21 cellular contexts compared by ENCODE assay signal in genomic region chr3:50168791-50169190, GRCh38. TPM values are rescaled to one million over a fixed set of nuclear protein-coding genes. Genes with fewer than 3 reads are reported as not detected.
DNase-seq lines count a peak whose midpoint lies in the region; ATAC-seq, FAIRE-seq and TF ChIP-seq lines count a peak whose summit lies in the region.
"Had no signal": no experiment of that assay in that cellular context is flagged by ENCODE, and none has a peak within 500 bp of the region (broad histone marks: within the 10 kb centered on the region; RNA-seq: fewer than 3 reads in every experiment).

No MANE protein-coding gene starts in this region.

- intact Hi-C loops in HepG2 (cut with micrococcal nuclease; ENCODE audit: unreplicated experiment) (no loop called here), right lobe of liver (cut with DNase I) (no loop called here), esophagus squamous epithelium (cut with DNase I) (no loop called here), psoas muscle (cut with DNase I) (no loop called here)

- H3K9me2 ChIP-seq in GM23248 (ENCODE audit: insufficient read depth) (no peaks in the 10 kb centered on the region), GM23338 (ENCODE audit: insufficient read depth) (no peaks in the 10 kb centered on the region)

- peaks cover 4% of the 10 kb centered on the region for H3K27me3 Mint-ChIP-seq in GM23338 (ENCODE audit: insufficient read depth, low read depth, poor library complexity)
- H3K27me3 Mint-ChIP-seq: CD4-positive, alpha-beta T cell had no signal

- CTCF ChIA-PET in HepG2 (lab: Yijun Ruan, JAX; ENCODE audit: low intra/inter-chr PET ratio, low total read pairs): no interaction called here

- TF ChIP-seq EP300 in HepG2 (IDR thresholded peaks at IDR 0.05; ENCODE audit: low read depth in 2 of 2, low read length in 2 of 2): no peak
- TF ChIP-seq EP300 in HepG2 (CRISPR knock-in tag; IDR thresholded peaks at IDR 0.05; ENCODE audit: borderline replicate concordance): no peak

- H3K9me3 ChIP-seq in HepG2 (ENCODE audit: low read length): no peaks in the 10 kb centered on the region
- no peaks in the 10 kb centered on the region for H3K9me3 ChIP-seq in right lobe of liver
- H3K9me3 ChIP-seq in esophagus squamous epithelium: no peaks in the 10 kb centered on the region
- H3K9me3 ChIP-seq in psoas muscle: no peaks in the 10 kb centered on the region
- H3K9me3 ChIP-seq in GM23248 (ENCODE audit: low read depth): no peaks in the 10 kb centered on the region
- H3K9me3 ChIP-seq: ovary, Peyer's patch had no signal

- no peak overlapping the region for H3K4me2 ChIP-seq in HepG2 (ENCODE audit: low read depth, low read length)
- no peak overlapping the region for H3K4me2 ChIP-seq in GM23248 (ENCODE audit: unreplicated experiment)
- no peak overlapping the region for H3K4me2 ChIP-seq in GM23338

- no peaks in the 10 kb centered on the region for H3K9me3 Mint-ChIP-seq in GM23338
- H3K9me3 Mint-ChIP-seq: activated naive CD4-positive, alpha-beta T cell treated with anti-CD3 and anti-CD28 coated beads, Interleukin-2, amount 10 ng/mL, durations not matched to agents 7 days and 5 days; CD4-positive, alpha-beta T cell had no signal

- no peak for FAIRE-seq in HepG2 (lab: Jason Lieb, UNC)
- FAIRE-seq: frontal cortex had no signal

- H3K4me1 ChIP-seq in HepG2 (ENCODE audit: insufficient read depth, low read length) (peaks cover 97% of the 10 kb centered on the region), right lobe of liver (peaks cover 0 to 35% (median 9%) of the 10 kb centered on the region in 4 donors), esophagus squamous epithelium (peaks cover 68 to 100% (median 87%) of the 10 kb centered on the region in 3 donors), psoas muscle (peaks cover 92% of the 10 kb centered on the region), GM23248 (ENCODE audit: insufficient read depth) (peaks cover 27% of the 10 kb centered on the region), GM23338 (ENCODE audit: insufficient read depth) (peaks cover 32% of the 10 kb centered on the region)

- no peak for TF ChIP-seq POLR2A in HepG2 (IDR thresholded peaks at IDR 0.05; ENCODE audit: insufficient read depth in 1 of 2, low read depth in 2 of 2, low read length in 2 of 2)
- TF ChIP-seq POLR2A in right lobe of liver (IDR thresholded peaks at IDR 0.05): no peak
- no peak for TF ChIP-seq POLR2A in esophagus squamous epithelium (IDR thresholded peaks at IDR 0.05)

- TF ChIP-seq CTCF in HepG2 (CRISPR knock-in tag; IDR thresholded peaks at IDR 0.05): no peak
- TF ChIP-seq CTCF in right lobe of liver (IDR thresholded peaks at IDR 0.05): no peak
- TF ChIP-seq CTCF in esophagus squamous epithelium (IDR thresholded peaks at IDR 0.05): no peak
- TF ChIP-seq CTCF in psoas muscle (IDR thresholded peaks at IDR 0.05): no peak
- no peak for TF ChIP-seq CTCF in GM23338 (conservative IDR thresholded peaks at IDR 0.05; ENCODE audit: low read depth in 2 of 2)

- H4K20me1 ChIP-seq in HepG2 (ENCODE audit: insufficient read depth, low read length) (no peaks in the 10 kb centered on the region), GM23248 (ENCODE audit: insufficient read depth) (no peaks in the 10 kb centered on the region), GM23338 (replicated peaks; ENCODE audit: insufficient read depth) (peaks cover 14% of the 10 kb centered on the region; the same call in 1 of the 2 replicates)

- no peak overlapping the region for H3K9ac ChIP-seq in HepG2 (ENCODE audit: insufficient read depth, low read depth, low read length)
- H3K9ac ChIP-seq in GM23248: no peak overlapping the region

- H3K4me1 Mint-ChIP-seq in GM23338: peaks cover 53% of the 10 kb centered on the region

- H3K79me2 ChIP-seq in HepG2 (ENCODE audit: insufficient read depth, low read length): peaks cover 2% of the 10 kb centered on the region
- H3K79me2 ChIP-seq in GM23248 (ENCODE audit: insufficient read depth): no peaks in the 10 kb centered on the region
- H3K79me2 ChIP-seq in GM23338 (replicated peaks; ENCODE audit: insufficient read depth): peaks cover 28% of the 10 kb centered on the region

- POLR2A ChIA-PET in HepG2 (lab: Yijun Ruan, JAX): interaction anchor here (2.8 kb wide), 1 partner anchor 18 kb away, joined by 23 read pairs; no protein-coding TSS in a partner anchor

- H3K27ac Mint-ChIP-seq in GM23338: no peak overlapping the region
- H3K27ac Mint-ChIP-seq: activated naive CD4-positive, alpha-beta T cell treated with anti-CD3 and anti-CD28 coated beads, Interleukin-2, amount 10 ng/mL, durations not matched to agents 7 days and 5 days; CD4-positive, alpha-beta T cell had no signal

- no peak overlapping the region for H2AFZ ChIP-seq in HepG2 (ENCODE audit: low read length)
- H2AFZ ChIP-seq in GM23248: no peak overlapping the region
- H2AFZ ChIP-seq in GM23338: no peak overlapping the region

- H3K4me3 Mint-ChIP-seq in GM23338: no peak overlapping the region
- H3K4me3 Mint-ChIP-seq: activated naive CD4-positive, alpha-beta T cell treated with anti-CD3 and anti-CD28 coated beads, Interleukin-2, amount 10 ng/mL, durations not matched to agents 7 days and 5 days; CD4-positive, alpha-beta T cell had no signal

- in situ Hi-C loops in HepG2 (cut with HindIII; ENCODE audit: extremely low pct_ligation_motif_present, low pct_unique_long_range_greater_than_20kb): no loop called here
- in situ Hi-C loops in GM23248 (cut with MboI): no loop called here

- peaks cover 5% of the 10 kb centered on the region; the same call in 2 of the 3 replicates for H3K36me3 Mint-ChIP-seq in GM23338 (ENCODE audit: low read depth)
- H3K36me3 Mint-ChIP-seq: activated naive CD4-positive, alpha-beta T cell treated with anti-CD3 and anti-CD28 coated beads, Interleukin-2, amount 10 ng/mL, durations not matched to agents 7 days and 5 days had no signal

- no peak for DNase-seq in HepG2 (ENCODE audit: low spot score)
- no peak for DNase-seq in right lobe of liver
- no peak for DNase-seq in esophagus squamous epithelium (lab: John Stamatoyannopoulos, UW)
- DNase-seq in psoas muscle: no peak
- DNase-seq in GM23248: no peak
- no peak for DNase-seq in GM23338 (ENCODE audit: low spot score)
- no peak for DNase-seq in MV-4-11 (lab: John Stamatoyannopoulos, UW)
- DNase-seq: activated naive CD4-positive, alpha-beta T cell treated with anti-CD3 and anti-CD28 coated beads, Interleukin-2, amount 10 ng/mL, durations not matched to agents 7 days and 5 days; activated T-cell treated with anti-CD3 and anti-CD28 coated beads, Interleukin-2, amount 50 U/mL, for 48 hours; aorta; CD4-positive, alpha-beta T cell; KBM-7; NCI-H187 treated with DMSO at 0.1 percent for 48 hours; NCI-H2227 treated with DMSO at 0.1 percent for 48 hours; ovary; Peyer's patch; stimulated activated CD4-positive, alpha-beta T cell treated with anti-CD3 and anti-CD28 coated beads, Interleukin-4, amount 100 ng/mL, for 24 hours; T1000 had no signal

- H3K27ac ChIP-seq in HepG2 (ENCODE audit: extremely low read length, insufficient read depth, low read length) (peak overlapping the region; percentile 66), right lobe of liver (no peak overlapping the region), esophagus squamous epithelium (peak overlapping the region; percentile 89 to 97 (median 94)), psoas muscle (peak overlapping the region; percentile 76), GM23248 (no peak overlapping the region), GM23338 (ENCODE audit: low read depth) (no peak overlapping the region)

- no peak for TF ChIP-seq RAD21 in HepG2 (CRISPR knock-in tag; IDR thresholded peaks at IDR 0.05)

- H3F3A ChIP-seq in GM23248 (ENCODE audit: insufficient read depth) (peaks cover 6% of the 10 kb centered on the region; the same call in 1 of the 2 replicates), GM23338 (replicated peaks; ENCODE audit: low read depth) (no peaks in the 10 kb centered on the region)

- H3K36me3 ChIP-seq in HepG2 (replicated peaks in 1 of 2; ENCODE audit: control insufficient read depth in 1 of 2, insufficient read depth in 2 of 2, low read length in 2 of 2): peaks cover 0 to 3% of the 10 kb centered on the region in 2 experiments; a peak in 1 of 5 replicates
- no peaks in the 10 kb centered on the region for H3K36me3 ChIP-seq in right lobe of liver
- peaks cover 2 to 44% (median 4%) of the 10 kb centered on the region in 3 donors for H3K36me3 ChIP-seq in esophagus squamous epithelium
- peaks cover 0 to under 1% of the 10 kb centered on the region in 2 donors for H3K36me3 ChIP-seq in psoas muscle (ENCODE audit: insufficient read depth in 1 of 2, low read depth in 1 of 2)
- no peaks in the 10 kb centered on the region for H3K36me3 ChIP-seq in GM23248 (ENCODE audit: low read depth)
- no peaks in the 10 kb centered on the region; the same call in 1 of the 2 replicates for H3K36me3 ChIP-seq in GM23338 (ENCODE audit: insufficient read depth)
- H3K36me3 ChIP-seq: ovary, Peyer's patch had no signal

- H3K4me3 ChIP-seq in HepG2 (replicated peaks in 1 of 3; ENCODE audit: insufficient read depth in 1 of 3, low read depth in 2 of 3, low read length in 3 of 3) (no peak overlapping the region), right lobe of liver (no peak overlapping the region), esophagus squamous epithelium (no peak overlapping the region), psoas muscle (no peak overlapping the region), GM23248 (no peak overlapping the region), GM23338 (no peak overlapping the region)
- H3K4me3 ChIP-seq: ovary, Peyer's patch had no signal

- no TSS peak for BruUV-seq in HepG2 (replicated peaks; lab: Mats Ljungman, UMichigan)

- ATAC-seq in HepG2 (no peak), right lobe of liver (no peak), psoas muscle (no peak), GM23338 (no peak), HG03378 (IDR thresholded peaks at IDR 0.05; ENCODE audit: unreplicated experiment) (no peak)
- ATAC-seq: activated CD4-positive, CD25-positive, alpha-beta regulatory T cell treated with anti-CD3 and anti-CD28 coated beads, Interleukin-2, amount 50 U/mL, for 24 hours had no signal

- no peaks in the 10 kb centered on the region for H3K27me3 ChIP-seq in HepG2 (ENCODE audit: control insufficient read depth in 1 of 2, insufficient read depth in 2 of 2, low read length in 2 of 2)
- no peaks in the 10 kb centered on the region for H3K27me3 ChIP-seq in right lobe of liver
- no peaks in the 10 kb centered on the region for H3K27me3 ChIP-seq in esophagus squamous epithelium
- H3K27me3 ChIP-seq in psoas muscle (ENCODE audit: insufficient read depth in 3 of 3, low read length in 2 of 3): no peaks in the 10 kb centered on the region
- no peaks in the 10 kb centered on the region for H3K27me3 ChIP-seq in GM23248 (replicated peaks; ENCODE audit: insufficient read depth)
- no peaks in the 10 kb centered on the region for H3K27me3 ChIP-seq in GM23338 (ENCODE audit: insufficient read depth)
- H3K27me3 ChIP-seq: ovary, Peyer's patch had no signal

- WGBS in HepG2 (ENCODE audit: low lambda C conversion rate): 86% methylated on average over 2 of the region's 6 CpGs
- WGBS in right lobe of liver (ENCODE audit: insufficient coverage, low coverage, low lambda C conversion rate, missing lambda C conversion rate): 69% methylated on average over 3 of the region's 6 CpGs
- 90% methylated on average over 2 of the region's 6 CpGs; no CpG with 5 or more reads in 1 of the 2 donors for WGBS in esophagus squamous epithelium, 2 donors
- 81 to 92% (median 85%) methylated on average over 6 of the region's 6 CpGs for WGBS in psoas muscle, 3 donors
- 91 to 94% methylated on average over 6 of the region's 6 CpGs for WGBS in GM23248 (ENCODE audit: low coverage in 1 of 2, low lambda C conversion rate in 2 of 2, missing lambda C conversion rate in 2 of 2), 2 experiments

RNA-seq across cellular contexts. Expression of gene SEMA3F, which starts 13.7 kb away (rescaled TPM):
- total RNA-seq in HepG2 (2016; rRNA removed; fragmentation: Illumina TruSeq; extraction: Trizol) (3.6 and 7.6 TPM in 2 replicates), right lobe of liver (1 to 10 TPM; 1.2 to 5.9 (median 4.2) TPM), esophagus squamous epithelium (100 to 1,000 TPM in 3 of 4 donors, 10 to 100 TPM in 1; 56.8 to 146 (median 109) TPM), psoas muscle (10 to 100 TPM in 3 of 4 donors, 1 to 10 TPM in 1; 7.0 to 13.7 (median 12.3) TPM)
- 1.5 and 1.7 TPM in 2 replicates for total RNA-seq in HepG2 (2016; cell fraction: cytosol; rRNA removed; fragmentation: Illumina TruSeq; extraction: Trizol; ENCODE audit: low read depth)
- total RNA-seq in HepG2 (2016; cell fraction: insoluble cytoplasmic fraction; rRNA removed; fragmentation: Illumina TruSeq; extraction: Trizol): 3.6 and 8.8 TPM in 2 replicates
- total RNA-seq in HepG2 (2016; cell fraction: membrane; rRNA removed; fragmentation: Illumina TruSeq; extraction: Trizol): 4.9 and 5.4 TPM in 2 replicates
- total RNA-seq in HepG2 (2016; cell fraction: nucleus; rRNA removed; fragmentation: Illumina TruSeq; extraction: Trizol): 8.8 and 9.1 TPM in 2 replicates
- polyA plus RNA-seq in HepG2 (2011; rRNA removed) (14.8 and 17.2 TPM in 2 replicates), psoas muscle (1 to 10 TPM; 4.7 to 7.6 (median 6.8) TPM), GM23248 (2016; fragmentation: Nextera tagmentation; extraction: Ambion mirVana) (0.25 and 0.54 TPM in 2 replicates), GM23338 (2016; fragmentation: Nextera tagmentation; extraction: Ambion mirVana) (2.3 and 2.8 TPM in 2 replicates)
- polyA plus RNA-seq in HepG2 (2011; cell fraction: cytosol; rRNA removed): 13.5 and 13.7 TPM in 2 replicates
- 22.1 and 33.2 TPM in 2 replicates for polyA plus RNA-seq in HepG2 (2011; cell fraction: nucleus; rRNA removed)
- 9.5 and 12.9 TPM in 2 replicates for polyA plus RNA-seq in HepG2 (2012)
- 2.0 and 2.5 TPM in 2 replicates for polyA plus RNA-seq in HepG2 (2016; cell fraction: cytosol; fragmentation: Illumina TruSeq; extraction: Trizol; ENCODE audit: low read depth)
- polyA plus RNA-seq in HepG2 (2016; cell fraction: insoluble cytoplasmic fraction; fragmentation: Illumina TruSeq; extraction: Trizol; ENCODE audit: low read depth): 6.6 and 7.1 TPM in 2 replicates
- polyA plus RNA-seq in HepG2 (2016; cell fraction: membrane; fragmentation: Illumina TruSeq; extraction: Trizol; ENCODE audit: low read depth): 5.8 and 6.2 TPM in 2 replicates
- 22.2 and 24.9 TPM in 2 replicates for polyA plus RNA-seq in HepG2 (2016; cell fraction: nucleus; fragmentation: Illumina TruSeq; extraction: Trizol; ENCODE audit: insufficient read depth, low read depth)
- 63.3 and 65.7 TPM in 2 replicates for polyA minus RNA-seq in HepG2 (2011; rRNA and poly(A)+ RNA removed; ENCODE audit: low replicate concordance)
- polyA minus RNA-seq in HepG2 (2011; cell fraction: cytosol; rRNA and poly(A)+ RNA removed): 14.4 and 15.7 TPM in 2 replicates
- 7.2 and 9.3 TPM in 2 replicates for polyA minus RNA-seq in HepG2 (2011; cell fraction: nucleus; rRNA and poly(A)+ RNA removed)
- total RNA-seq in GM23248 (2014; rRNA removed; shearing (Covaris generic)): 3.2 and 3.5 TPM in 2 replicates
- total RNA-seq in GM23338 (2014; rRNA removed; shearing (Covaris generic)): 32.6 and 67.6 TPM in 2 replicates

RNA-seq across cellular contexts. Expression of gene GNAT1, which starts 22.6 kb away (rescaled TPM):
- total RNA-seq in HepG2 (2016; rRNA removed; fragmentation: Illumina TruSeq; extraction: Trizol) (0.15 TPM in 1 of 2 replicates, not detected in the other), right lobe of liver (under 1 TPM in 1 of 6 experiments, not detected in 5; 0.07 TPM), esophagus squamous epithelium (not detected), psoas muscle (not detected)
- total RNA-seq in HepG2 (2016; cell fraction: cytosol; rRNA removed; fragmentation: Illumina TruSeq; extraction: Trizol; ENCODE audit: low read depth): 1.8 and 2.0 TPM in 2 replicates
- total RNA-seq in HepG2 (2016; cell fraction: insoluble cytoplasmic fraction; rRNA removed; fragmentation: Illumina TruSeq; extraction: Trizol): 0.09 and 0.28 TPM in 2 replicates
- 0.87 and 1.1 TPM in 2 replicates for total RNA-seq in HepG2 (2016; cell fraction: membrane; rRNA removed; fragmentation: Illumina TruSeq; extraction: Trizol)
- 0.25 and 0.44 TPM in 2 replicates for total RNA-seq in HepG2 (2016; cell fraction: nucleus; rRNA removed; fragmentation: Illumina TruSeq; extraction: Trizol)
- polyA plus RNA-seq in HepG2 (2011; rRNA removed) (0.03 TPM in 1 of 2 replicates, not detected in the other), psoas muscle (not detected), GM23248 (2016; fragmentation: Nextera tagmentation; extraction: Ambion mirVana) (not detected in 2 replicates), GM23338 (2016; fragmentation: Nextera tagmentation; extraction: Ambion mirVana) (not detected in 2 replicates)
- not detected in 2 replicates for polyA plus RNA-seq in HepG2 (2011; cell fraction: cytosol; rRNA removed)
- polyA plus RNA-seq in HepG2 (2011; cell fraction: nucleus; rRNA removed): 0.14 and 0.33 TPM in 2 replicates
- polyA plus RNA-seq in HepG2 (2012): 0.08 TPM in 1 of 2 replicates, not detected in the other
- polyA plus RNA-seq in HepG2 (2016; cell fraction: cytosol; fragmentation: Illumina TruSeq; extraction: Trizol; ENCODE audit: low read depth): not detected in 2 replicates
- polyA plus RNA-seq in HepG2 (2016; cell fraction: insoluble cytoplasmic fraction; fragmentation: Illumina TruSeq; extraction: Trizol; ENCODE audit: low read depth): not detected in 2 replicates
- polyA plus RNA-seq in HepG2 (2016; cell fraction: membrane; fragmentation: Illumina TruSeq; extraction: Trizol; ENCODE audit: low read depth): not detected in 2 replicates
- 0.31 TPM in 1 of 2 replicates, not detected in the other for polyA plus RNA-seq in HepG2 (2016; cell fraction: nucleus; fragmentation: Illumina TruSeq; extraction: Trizol; ENCODE audit: insufficient read depth, low read depth)
- 0.47 and 2.3 TPM in 2 replicates for polyA minus RNA-seq in HepG2 (2011; rRNA and poly(A)+ RNA removed; ENCODE audit: low replicate concordance)
- 0.26 TPM in 1 of 2 replicates, not detected in the other for polyA minus RNA-seq in HepG2 (2011; cell fraction: cytosol; rRNA and poly(A)+ RNA removed)
- 1.2 and 1.5 TPM in 2 replicates for polyA minus RNA-seq in HepG2 (2011; cell fraction: nucleus; rRNA and poly(A)+ RNA removed)
- not detected in 2 replicates for total RNA-seq in GM23248 (2014; rRNA removed; shearing (Covaris generic))
- not detected in 2 replicates for total RNA-seq in GM23338 (2014; rRNA removed; shearing (Covaris generic))
- total RNA-seq: aorta, frontal cortex, ovary, Peyer's patch had no signal
- polyA plus RNA-seq: aorta, ovary had no signal

RNA-seq across cellular contexts. Expression of gene SLC38A3, which starts 36.3 kb away (rescaled TPM):
- total RNA-seq in HepG2 (2016; rRNA removed; fragmentation: Illumina TruSeq; extraction: Trizol) (14.3 and 29.8 TPM in 2 replicates), right lobe of liver (100 to 1,000 TPM in 4 of 6 experiments, 10 to 100 TPM in 2; 77.7 to 311 (median 190) TPM), esophagus squamous epithelium (not detected), psoas muscle (10 to 100 TPM in 1 of 4 donors, 1 to 10 TPM in 3; 1.7 to 12.7 (median 5.4) TPM)
- 9.4 and 12.0 TPM in 2 replicates for total RNA-seq in HepG2 (2016; cell fraction: cytosol; rRNA removed; fragmentation: Illumina TruSeq; extraction: Trizol; ENCODE audit: low read depth)
- total RNA-seq in HepG2 (2016; cell fraction: insoluble cytoplasmic fraction; rRNA removed; fragmentation: Illumina TruSeq; extraction: Trizol): 14.3 and 31.3 TPM in 2 replicates
- 13.7 and 15.1 TPM in 2 replicates for total RNA-seq in HepG2 (2016; cell fraction: membrane; rRNA removed; fragmentation: Illumina TruSeq; extraction: Trizol)
- 51.2 and 60.9 TPM in 2 replicates for total RNA-seq in HepG2 (2016; cell fraction: nucleus; rRNA removed; fragmentation: Illumina TruSeq; extraction: Trizol)
- polyA plus RNA-seq in HepG2 (2011; rRNA removed) (164 and 247 TPM in 2 replicates), psoas muscle (1 to 10 TPM in 2 of 3 donors, under 1 TPM in 1; 0.12 to 4.5 (median 1.3) TPM), GM23248 (2016; fragmentation: Nextera tagmentation; extraction: Ambion mirVana) (0.36 and 0.93 TPM in 2 replicates), GM23338 (2016; fragmentation: Nextera tagmentation; extraction: Ambion mirVana) (0.68 and 1.3 TPM in 2 replicates)
- 69.6 and 77.8 TPM in 2 replicates for polyA plus RNA-seq in HepG2 (2011; cell fraction: cytosol; rRNA removed)
- polyA plus RNA-seq in HepG2 (2011; cell fraction: nucleus; rRNA removed): 645 and 755 TPM in 2 replicates
- 101 and 126 TPM in 2 replicates for polyA plus RNA-seq in HepG2 (2012)
- 7.3 and 7.5 TPM in 2 replicates for polyA plus RNA-seq in HepG2 (2016; cell fraction: cytosol; fragmentation: Illumina TruSeq; extraction: Trizol; ENCODE audit: low read depth)
- polyA plus RNA-seq in HepG2 (2016; cell fraction: insoluble cytoplasmic fraction; fragmentation: Illumina TruSeq; extraction: Trizol; ENCODE audit: low read depth): 17.2 and 22.9 TPM in 2 replicates
- polyA plus RNA-seq in HepG2 (2016; cell fraction: membrane; fragmentation: Illumina TruSeq; extraction: Trizol; ENCODE audit: low read depth): 12.8 and 13.7 TPM in 2 replicates
- polyA plus RNA-seq in HepG2 (2016; cell fraction: nucleus; fragmentation: Illumina TruSeq; extraction: Trizol; ENCODE audit: insufficient read depth, low read depth): 146 and 148 TPM in 2 replicates
- 0.14 and 257 TPM in 2 replicates for polyA minus RNA-seq in HepG2 (2011; rRNA and poly(A)+ RNA removed; ENCODE audit: low replicate concordance)
- polyA minus RNA-seq in HepG2 (2011; cell fraction: cytosol; rRNA and poly(A)+ RNA removed): 61.1 and 83.0 TPM in 2 replicates
- 113 and 140 TPM in 2 replicates for polyA minus RNA-seq in HepG2 (2011; cell fraction: nucleus; rRNA and poly(A)+ RNA removed)
- under 0.01 TPM in 1 of 2 replicates, not detected in the other for total RNA-seq in GM23248 (2014; rRNA removed; shearing (Covaris generic))
- 0.28 and 3.0 TPM in 2 replicates for total RNA-seq in GM23338 (2014; rRNA removed; shearing (Covaris generic))

Comparison
In these comparisons a context has a peak if more than half of its experiments do, and no peak if none do; other contexts are left out.
1. H3K27ac ChIP-seq: peak in HepG2 (single experiment), esophagus squamous epithelium (4 of 4) and psoas muscle (single experiment); none in right lobe of liver (0 of 3), GM23248 (single experiment) and GM23338 (single experiment).